Comparison of ENCODE assay signal across 1 cellular context in genomic region chr17:48139948-48140347, GRCh38.
A peak's percentile ranks its signal among the peaks of the same experiment; 100 is the strongest.
TF ChIP-seq lines count a peak whose summit lies in the region.

No MANE protein-coding gene starts in this region.

TF ChIP-seq in K562, 482 proteins besides CTCF, POLR2A, EP300 and RAD21 (continued from another document):
- TF ChIP-seq, protein P1, sequence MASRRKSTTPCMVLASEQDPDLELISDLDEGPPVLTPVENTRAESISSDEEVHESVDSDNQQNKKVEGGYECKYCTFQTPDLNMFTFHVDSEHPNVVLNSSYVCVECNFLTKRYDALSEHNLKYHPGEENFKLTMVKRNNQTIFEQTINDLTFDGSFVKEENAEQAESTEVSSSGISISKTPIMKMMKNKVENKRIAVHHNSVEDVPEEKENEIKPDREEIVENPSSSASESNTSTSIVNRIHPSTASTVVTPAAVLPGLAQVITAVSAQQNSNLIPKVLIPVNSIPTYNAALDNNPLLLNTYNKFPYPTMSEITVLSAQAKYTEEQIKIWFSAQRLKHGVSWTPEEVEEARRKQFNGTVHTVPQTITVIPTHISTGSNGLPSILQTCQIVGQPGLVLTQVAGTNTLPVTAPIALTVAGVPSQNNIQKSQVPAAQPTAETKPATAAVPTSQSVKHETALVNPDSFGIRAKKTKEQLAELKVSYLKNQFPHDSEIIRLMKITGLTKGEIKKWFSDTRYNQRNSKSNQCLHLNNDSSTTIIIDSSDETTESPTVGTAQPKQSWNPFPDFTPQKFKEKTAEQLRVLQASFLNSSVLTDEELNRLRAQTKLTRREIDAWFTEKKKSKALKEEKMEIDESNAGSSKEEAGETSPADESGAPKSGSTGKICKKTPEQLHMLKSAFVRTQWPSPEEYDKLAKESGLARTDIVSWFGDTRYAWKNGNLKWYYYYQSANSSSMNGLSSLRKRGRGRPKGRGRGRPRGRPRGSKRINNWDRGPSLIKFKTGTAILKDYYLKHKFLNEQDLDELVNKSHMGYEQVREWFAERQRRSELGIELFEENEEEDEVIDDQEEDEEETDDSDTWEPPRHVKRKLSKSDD (conservative IDR thresholded peaks at IDR 0.05; ENCODE audit: low read length) = no peak
- TF ChIP-seq KHSRP (IDR thresholded peaks at IDR 0.05) (no peak), CSDE1 (IDR thresholded peaks at IDR 0.05) (no peak), PBX2 (CRISPR knock-in tag; IDR thresholded peaks at IDR 0.05; ENCODE audit: low read depth) (no peak), PBX2 (tag; conservative IDR thresholded peaks at IDR 0.05; ENCODE audit: low read depth) (no peak), FOSL1 (tag; conservative IDR thresholded peaks at IDR 0.05) (peak; percentile 38; the same call in 1 of the 2 replicates), PTRF (tag; IDR thresholded peaks at IDR 0.05) (no peak), MYBL2 (IDR thresholded peaks at IDR 0.05; ENCODE audit: low read depth) (no peak), MYBL2 (CRISPR knock-in tag; IDR thresholded peaks at IDR 0.05; ENCODE audit: borderline replicate concordance) (no peak), GABPA (tag; conservative IDR thresholded peaks at IDR 0.05; ENCODE audit: low read depth) (peak; percentile 45), JUND (IDR thresholded peaks at IDR 0.05; ENCODE audit: borderline replicate concordance, low read depth, low read length) (no peak), JUND (tag; IDR thresholded peaks at IDR 0.05; ENCODE audit: borderline replicate concordance, low read depth, low read length) (0 out of 3 replicates have a peak, but pooled peaks have one; percentile 30), RBM14 (IDR thresholded peaks at IDR 0.05; ENCODE audit: borderline replicate concordance, insufficient read depth, low read depth, low read length) (no peak)
